ENCODE assay signal across 9 cellular contexts in the genomic region with DNA sequence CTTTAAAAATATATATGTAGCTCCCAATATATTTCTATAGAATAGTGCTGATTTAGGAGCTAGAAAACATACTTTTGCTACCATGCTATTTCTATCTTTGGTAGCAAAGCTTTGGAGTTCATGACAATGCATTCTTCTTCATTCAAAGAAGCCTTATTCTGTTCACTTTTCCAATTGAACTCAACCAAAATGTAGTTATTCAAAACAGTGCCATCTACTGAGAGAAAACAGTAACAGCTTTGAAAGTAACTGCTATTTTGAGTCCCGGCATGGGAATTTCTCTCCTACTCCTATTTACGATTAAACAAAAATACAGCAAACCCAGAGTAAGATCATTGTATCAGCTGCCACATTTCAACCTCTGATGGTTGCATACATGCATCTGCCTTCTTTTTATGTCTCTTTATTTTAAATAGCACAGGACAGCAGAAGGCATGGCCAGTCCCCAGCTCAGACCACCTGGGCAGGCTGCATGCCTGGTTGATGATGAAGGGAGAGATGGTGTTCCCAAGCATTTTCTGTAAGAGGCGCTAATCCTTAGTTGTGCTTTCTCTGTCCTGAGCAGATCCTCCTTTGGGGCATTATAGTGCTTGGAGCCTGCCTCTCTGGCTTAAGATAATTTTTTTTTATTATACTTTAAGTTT.
DNase-seq lines count a peak whose midpoint lies in the region; ATAC-seq and TF ChIP-seq lines count a peak whose summit lies in the region.
"Had no signal": no experiment of that assay in that cellular context is flagged by ENCODE, and none has a peak within 500 bp of the region (broad histone marks: within the 10 kb centered on the region; RNA-seq: fewer than 3 reads in every experiment).

No MANE protein-coding gene starts in this region.

- H3K4me1 ChIP-seq in smooth muscle cell (ENCODE audit: low read depth): no peaks in the 10 kb centered on the region
- no peaks in the 10 kb centered on the region for H3K4me1 ChIP-seq in aorta (ENCODE audit: control insufficient read depth in 1 of 2, insufficient read depth in 2 of 2, low read length in 2 of 2)
- no peaks in the 10 kb centered on the region for H3K4me1 ChIP-seq in esophagus squamous epithelium

- TF ChIP-seq CTCF in epithelial cell of esophagus (IDR thresholded peaks at IDR 0.05; ENCODE audit: insufficient read depth, low read depth, low read length, missing control alignments) (peak; percentile 54), smooth muscle cell (IDR thresholded peaks at IDR 0.05; ENCODE audit: borderline replicate concordance, insufficient read depth, poor library complexity, severe bottlenecking) (peak; percentile 55), esophagus squamous epithelium (IDR thresholded peaks at IDR 0.05) (peak in 2 of 6 experiments; percentile 19 to 42)

- no peak overlapping the region for H3K9ac ChIP-seq in smooth muscle cell (ENCODE audit: low read depth)

- H3K4me2 ChIP-seq in smooth muscle cell: no peak overlapping the region

- TF ChIP-seq POLR2A in esophagus squamous epithelium (IDR thresholded peaks at IDR 0.05): no peak

- H3F3A ChIP-seq in smooth muscle cell (ENCODE audit: low read depth): no peaks in the 10 kb centered on the region

- no peaks in the 10 kb centered on the region for H3K9me3 ChIP-seq in smooth muscle cell (replicated peaks; ENCODE audit: low read depth)
- peaks cover 2% of the 10 kb centered on the region for H3K9me3 ChIP-seq in aorta (ENCODE audit: control insufficient read depth, low read length)
- no peaks in the 10 kb centered on the region for H3K9me3 ChIP-seq in esophagus squamous epithelium

- intact Hi-C loops in aorta (cut with DNase I): loop anchor here (10.0 kb wide), 1 partner anchor 235 kb away; no protein-coding TSS in a partner anchor
- intact Hi-C loops in esophagus squamous epithelium (cut with DNase I): no loop called here

- DNase-seq in SIG-M5 treated with dmso at 0.1 percent for 504 hours (lab: John Stamatoyannopoulos, UW; ENCODE audit: unreplicated experiment): peak; percentile 41
- no peak for DNase-seq in SIG-M5 (lab: John Stamatoyannopoulos, UW)
- peak; percentile 39 for DNase-seq in NCI-H748 (lab: John Stamatoyannopoulos, UW; ENCODE audit: unreplicated experiment)
- peak; percentile 43 for DNase-seq in epithelial cell of esophagus (ENCODE audit: low read depth)
- DNase-seq in smooth muscle cell (lab: John Stamatoyannopoulos, UW; ENCODE audit: unreplicated experiment): no peak
- DNase-seq in aorta: no peak
- no peak for DNase-seq in esophagus squamous epithelium (lab: John Stamatoyannopoulos, UW)
- DNase-seq: NCI-H2107 had no signal

- no peaks in the 10 kb centered on the region for H4K20me1 ChIP-seq in smooth muscle cell (ENCODE audit: low read depth)

- H3K27ac ChIP-seq in smooth muscle cell (ENCODE audit: low read depth): no peak overlapping the region
- H3K27ac ChIP-seq in aorta (ENCODE audit: low read depth in 1 of 2, low read length in 2 of 2): no peak overlapping the region
- H3K27ac ChIP-seq in esophagus squamous epithelium: no peak overlapping the region

- H2AFZ ChIP-seq in smooth muscle cell (ENCODE audit: low read depth): no peak overlapping the region

- no peaks in the 10 kb centered on the region for H3K79me2 ChIP-seq in smooth muscle cell (ENCODE audit: low read depth)

- no peaks in the 10 kb centered on the region for H3K27me3 ChIP-seq in smooth muscle cell (ENCODE audit: low read depth)
- peaks cover 0 to 2% of the 10 kb centered on the region in 2 donors for H3K27me3 ChIP-seq in aorta (ENCODE audit: control insufficient read depth in 1 of 2, insufficient read depth in 2 of 2, low read length in 1 of 2)
- H3K27me3 ChIP-seq in esophagus squamous epithelium: no peaks in the 10 kb centered on the region

- no peak overlapping the region for H3K4me3 ChIP-seq in epithelial cell of esophagus (ENCODE audit: low read length)
- no peak overlapping the region for H3K4me3 ChIP-seq in smooth muscle cell
- H3K4me3 ChIP-seq in aorta (ENCODE audit: low read length in 2 of 2): no peak overlapping the region
- H3K4me3 ChIP-seq in esophagus squamous epithelium: no peak overlapping the region

- no peaks in the 10 kb centered on the region for H3K36me3 ChIP-seq in smooth muscle cell (ENCODE audit: low read depth)
- H3K36me3 ChIP-seq in aorta (ENCODE audit: control insufficient read depth in 1 of 2, insufficient read depth in 2 of 2, low read length in 1 of 2): no peaks in the 10 kb centered on the region
- H3K36me3 ChIP-seq in esophagus squamous epithelium: no peaks in the 10 kb centered on the region

- ATAC-seq in GM18861 (IDR thresholded peaks at IDR 0.05; ENCODE audit: unreplicated experiment): no peak
- no peak for ATAC-seq in aorta (ENCODE audit: low FRiP score)

- 55% methylated on average over 3 of the region's 3 CpGs for WGBS in smooth muscle cell (ENCODE audit: low lambda C conversion rate)
- WGBS in aorta, 2 donors: 22 to 23% methylated on average over 3 of the region's 3 CpGs
- WGBS in esophagus squamous epithelium, 2 donors: 27 to 42% methylated on average over 3 of the region's 3 CpGs

Comparison
In these comparisons a context has a peak if more than half of its experiments do, and no peak if none do; other contexts are left out.
1. DNase-seq: peak in SIG-M5 treated with dmso at 0.1 percent for 504 hours (single experiment), NCI-H748 (single experiment) and epithelial cell of esophagus (single experiment); none in SIG-M5 (single experiment), smooth muscle cell (single experiment), aorta (0 of 2) and esophagus squamous epithelium (single experiment).